Comparison of ENCODE assay signal across 19 cellular contexts in genomic region chr3:170275832-170276231, GRCh38. TPM values are rescaled to one million over a fixed set of nuclear protein-coding genes. Genes with fewer than 3 reads are reported as not detected.
DNase-seq lines count a peak whose midpoint lies in the region; ATAC-seq lines count a peak whose summit lies in the region.
"Had no signal": no experiment of that assay in that cellular context is flagged by ENCODE, and none has a peak within 500 bp of the region (broad histone marks: within the 10 kb centered on the region; RNA-seq: fewer than 3 reads in every experiment).

No MANE protein-coding gene starts in this region.

- peaks cover 39% of the 10 kb centered on the region for H3K36me3 Mint-ChIP-seq in activated CD4-positive, alpha-beta T cell treated with anti-CD3 and anti-CD28 coated beads, Interleukin-2, amount 10 ng/mL, durations not matched to agents 7 days and 5 days (ENCODE audit: low read depth)
- H3K36me3 Mint-ChIP-seq in CD4-positive, CD25-positive, alpha-beta regulatory T cell = peaks cover 26% of the 10 kb centered on the region
- peaks cover 3% of the 10 kb centered on the region for H3K36me3 Mint-ChIP-seq in T-helper 17 cell (ENCODE audit: low read depth)
- H3K36me3 Mint-ChIP-seq in effector memory CD8-positive, alpha-beta T cell (ENCODE audit: insufficient read depth) = peaks cover 33% of the 10 kb centered on the region

- H3K27me3 Mint-ChIP-seq in activated CD4-positive, alpha-beta T cell treated with anti-CD3 and anti-CD28 coated beads, Interleukin-2, amount 10 ng/mL, durations not matched to agents 7 days and 5 days = no peaks in the 10 kb centered on the region
- H3K27me3 Mint-ChIP-seq in CD4-positive, CD25-positive, alpha-beta regulatory T cell = no peaks in the 10 kb centered on the region
- H3K27me3 Mint-ChIP-seq in T-helper 17 cell = no peaks in the 10 kb centered on the region
- H3K27me3 Mint-ChIP-seq in effector memory CD8-positive, alpha-beta T cell = no peaks in the 10 kb centered on the region
- H3K27me3 Mint-ChIP-seq: CD4-positive, alpha-beta memory T cell had no signal

- no peak for ATAC-seq in CD4-positive, CD25-positive, alpha-beta regulatory T cell (ENCODE audit: low read depth in 2 of 2)
- no peak for ATAC-seq in T-helper 17 cell
- ATAC-seq in effector memory CD8-positive, alpha-beta T cell (replicated peaks) = no peak
- ATAC-seq: A549 had no signal

- CTCF ChIA-PET in activated CD4-positive, alpha-beta T cell treated with anti-CD3 and anti-CD28 coated beads, Interleukin-2, amount 10 ng/mL, durations not matched to agents 7 days and 5 days (lab: Charles Lee) = interaction anchor here (0.5 to 0.7 kb wide), 2 partner anchors 41 to 310 kb away, joined by 3 to 4 read pairs; no protein-coding TSS in a partner anchor

- H3K4me3 Mint-ChIP-seq in activated CD4-positive, alpha-beta T cell treated with anti-CD3 and anti-CD28 coated beads, Interleukin-2, amount 10 ng/mL, durations not matched to agents 7 days and 5 days = no peak overlapping the region
- H3K4me3 Mint-ChIP-seq in CD4-positive, CD25-positive, alpha-beta regulatory T cell = no peak overlapping the region
- H3K4me3 Mint-ChIP-seq in T-helper 17 cell = no peak overlapping the region
- no peak overlapping the region for H3K4me3 Mint-ChIP-seq in effector memory CD8-positive, alpha-beta T cell
- H3K4me3 Mint-ChIP-seq: HFFc6 had no signal

- POLR2A ChIA-PET in activated CD4-positive, alpha-beta T cell treated with anti-CD3 and anti-CD28 coated beads, Interleukin-2, amount 10 ng/mL, durations not matched to agents 7 days and 5 days (lab: Charles Lee) = interaction anchor here (0.7 kb wide), 1 partner anchor 508 kb away, joined by 3 read pairs; no protein-coding TSS in a partner anchor

- H3K4me1 ChIP-seq in CD4-positive, CD25-positive, alpha-beta regulatory T cell (ENCODE audit: control insufficient read depth, insufficient read depth, low read length, poor library complexity, severe bottlenecking) = peaks cover 19% of the 10 kb centered on the region
- H3K4me1 ChIP-seq: A549 had no signal

- H3K36me3 ChIP-seq in CD4-positive, CD25-positive, alpha-beta regulatory T cell (ENCODE audit: control insufficient read depth, insufficient read depth, low read length) = peaks cover 14% of the 10 kb centered on the region

- H3K9me3 Mint-ChIP-seq in activated CD4-positive, alpha-beta T cell treated with anti-CD3 and anti-CD28 coated beads, Interleukin-2, amount 10 ng/mL, durations not matched to agents 7 days and 5 days = no peaks in the 10 kb centered on the region
- H3K9me3 Mint-ChIP-seq in CD4-positive, CD25-positive, alpha-beta regulatory T cell = no peaks in the 10 kb centered on the region
- no peaks in the 10 kb centered on the region for H3K9me3 Mint-ChIP-seq in effector memory CD8-positive, alpha-beta T cell
- H3K9me3 Mint-ChIP-seq: HFFc6 had no signal

- H3K27ac Mint-ChIP-seq in activated CD4-positive, alpha-beta T cell treated with anti-CD3 and anti-CD28 coated beads, Interleukin-2, amount 10 ng/mL, durations not matched to agents 7 days and 5 days = peak overlapping the region; percentile 60
- peak overlapping the region in 1 of 3 donors; percentile 28 for H3K27ac Mint-ChIP-seq in CD4-positive, CD25-positive, alpha-beta regulatory T cell
- peak overlapping the region; percentile 87 for H3K27ac Mint-ChIP-seq in T-helper 17 cell
- H3K27ac Mint-ChIP-seq in effector memory CD8-positive, alpha-beta T cell = peak overlapping the region; percentile 94 to 99
- H3K27ac Mint-ChIP-seq: HFFc6 had no signal

- DNase-seq in activated CD4-positive, alpha-beta T cell treated with anti-CD3 and anti-CD28 coated beads, Interleukin-2, amount 10 ng/mL, durations not matched to agents 7 days and 5 days = no peak
- no peak for DNase-seq in activated CD4-positive, alpha-beta T cell treated with anti-CD3 and anti-CD28 coated beads, Interleukin-2, amount 50 U/mL, for 1 hour
- no peak for DNase-seq in CD4-positive, CD25-positive, alpha-beta regulatory T cell
- DNase-seq in T-helper 17 cell = no peak
- DNase-seq in effector memory CD8-positive, alpha-beta T cell = no peak
- DNase-seq in effector CD4-positive, alpha-beta T cell = no peak
- no peak for DNase-seq in activated CD8-positive, alpha-beta memory T cell treated with anti-CD3 and anti-CD28 coated beads, Interleukin-2, amount 50 U/mL, for 48 hours
- DNase-seq: AML-193; CD4-positive, alpha-beta memory T cell; DMS153; DMS79; GDM1; GM23248; HCEC 1CT; HFFc6; KBM-7 had no signal

- no peak overlapping the region for H3K4me3 ChIP-seq in CD4-positive, CD25-positive, alpha-beta regulatory T cell (ENCODE audit: low read depth, low read length)
- H3K4me3 ChIP-seq: A549, GM23248 had no signal

- peak overlapping the region; percentile 70 for H3K27ac ChIP-seq in CD4-positive, CD25-positive, alpha-beta regulatory T cell (ENCODE audit: insufficient read depth, low read length, poor library complexity, severe bottlenecking)
- H3K27ac ChIP-seq: 22Rv1, A549, C4-2B, GM23248 had no signal

- H3K9me3 ChIP-seq in CD4-positive, CD25-positive, alpha-beta regulatory T cell (ENCODE audit: control insufficient read depth in 2 of 2, low read length in 2 of 2) = no peaks in the 10 kb centered on the region
- no peaks in the 10 kb centered on the region for H3K9me3 ChIP-seq in T-helper 17 cell (ENCODE audit: control insufficient read depth, low read length, poor library complexity, severe bottlenecking)
- H3K9me3 ChIP-seq: A549 had no signal

- no peaks in the 10 kb centered on the region for H3K27me3 ChIP-seq in CD4-positive, CD25-positive, alpha-beta regulatory T cell (ENCODE audit: control insufficient read depth, insufficient read depth, low read length)

- H3K4me1 Mint-ChIP-seq in activated CD4-positive, alpha-beta T cell treated with anti-CD3 and anti-CD28 coated beads, Interleukin-2, amount 10 ng/mL, durations not matched to agents 7 days and 5 days = peaks cover 22% of the 10 kb centered on the region
- H3K4me1 Mint-ChIP-seq in CD4-positive, CD25-positive, alpha-beta regulatory T cell = peaks cover 19 to 32% (median 25%) of the 10 kb centered on the region in 4 donors
- H3K4me1 Mint-ChIP-seq in T-helper 17 cell = peaks cover 19% of the 10 kb centered on the region
- H3K4me1 Mint-ChIP-seq in effector memory CD8-positive, alpha-beta T cell (ENCODE audit: low read depth in 2 of 2) = peaks cover 16 to 21% of the 10 kb centered on the region in 2 donors

RNA-seq across cellular contexts. Expression of gene PRKCI, which starts 53.6 kb away (rescaled TPM):
- 10 to 100 TPM; 24.5 to 26.5 TPM for total RNA-seq in activated CD4-positive, alpha-beta T cell treated with anti-CD3 and anti-CD28 coated beads, Interleukin-2, amount 10 ng/mL, durations not matched to agents 7 days and 5 days
- total RNA-seq in CD4-positive, CD25-positive, alpha-beta regulatory T cell = 20.8 TPM
- polyA plus RNA-seq in CD4-positive, CD25-positive, alpha-beta regulatory T cell = 10 to 100 TPM; 14.1 to 18.6 (median 18.2) TPM
- 10 to 100 TPM; 18.0 to 18.7 TPM for total RNA-seq in T-helper 17 cell
